In genomic region chr5:79193643-79194042, GRCh38 we compare ENCODE assay signal across 19 cellular contexts. TPM values are rescaled to one million over a fixed set of nuclear protein-coding genes. Genes with fewer than 3 reads are reported as not detected.
A peak's percentile ranks its signal among the peaks of the same experiment; 100 is the strongest.
DNase-seq lines count a peak whose midpoint lies in the region; ATAC-seq and TF ChIP-seq lines count a peak whose summit lies in the region.
"Had no signal": no experiment of that assay in that cellular context is flagged by ENCODE, and none has a peak within 500 bp of the region (broad histone marks: within the 10 kb centered on the region; RNA-seq: fewer than 3 reads in every experiment).

No MANE protein-coding gene starts in this region.

- H3K9ac ChIP-seq in fibroblast of lung (ENCODE audit: insufficient read depth, low read length), result no peak overlapping the region

- no peaks in the 10 kb centered on the region for H4K20me1 ChIP-seq in fibroblast of lung (ENCODE audit: control insufficient read depth, extremely low read depth, insufficient read depth, low read length)

- TF ChIP-seq CTCF in RWPE1 (conservative IDR thresholded peaks at IDR 0.05; ENCODE audit: low read depth) (no peak), fibroblast of lung (conservative IDR thresholded peaks at IDR 0.05 in 1 of 2, IDR thresholded peaks at IDR 0.05 in 1 of 2; ENCODE audit: low read depth in 1 of 2, low read length in 2 of 2) (no peak), gastrocnemius medialis (IDR thresholded peaks at IDR 0.05 in 4 of 5, conservative IDR thresholded peaks at IDR 0.05 in 1 of 5) (no peak)

- DNase-seq in DMS 273 (lab: John Stamatoyannopoulos, UW; ENCODE audit: unreplicated experiment) (peak; percentile 14), DMS 273 treated with DMSO at 0.1 percent for 48 hours (lab: John Stamatoyannopoulos, UW) (no peak), RWPE1 (ENCODE audit: low spot score) (peak; percentile 32), fibroblast of lung (ENCODE audit: low read depth in 2 of 2) (peak; percentile 16 to 20), gastrocnemius medialis (peak; percentile 38 to 48), T-helper 2 cell (no peak)
- no peak for DNase-seq in activated CD4-positive, alpha-beta T cell treated with anti-CD3 and anti-CD28 coated beads, Interleukin-2, amount 50 U/mL, for 48 hours
- DNase-seq: activated CD8-positive, alpha-beta T cell treated with anti-CD3 and anti-CD28 coated beads, Interleukin-2, amount 10 ng/mL, durations not matched to agents 7 days and 5 days; activated effector memory CD4-positive, alpha-beta T cell treated with anti-CD3 and anti-CD28 coated beads, Interleukin-2, amount 50 U/mL, for 16 hours; effector memory CD8-positive, alpha-beta T cell; H7; NCI-H2227 treated with DMSO at 0.1 percent for 48 hours; occipital lobe; Right ventricle myocardium superior; stimulated activated CD4-positive, alpha-beta T cell treated with anti-CD3 and anti-CD28 coated beads, Interleukin-12 subunit alpha, Interleukin-12 subunit beta, amount 100 ng/mL, for 4 hours; T-helper 9 cell had no signal

- H3K79me2 ChIP-seq in fibroblast of lung (ENCODE audit: control insufficient read depth, insufficient read depth, low read length), result no peaks in the 10 kb centered on the region

- H3K9me3 ChIP-seq in fibroblast of lung (ENCODE audit: control insufficient read depth, insufficient read depth, low read depth, low read length) (no peaks in the 10 kb centered on the region), gastrocnemius medialis (no peaks in the 10 kb centered on the region)
- H3K9me3 ChIP-seq: thoracic aorta had no signal

- H3K4me1 ChIP-seq in fibroblast of lung (ENCODE audit: control insufficient read depth, extremely low read depth, insufficient read depth, low read length), result no peaks in the 10 kb centered on the region
- no peaks in the 10 kb centered on the region for H3K4me1 ChIP-seq in gastrocnemius medialis

- in situ Hi-C loops in gastrocnemius medialis (cut with MboI; ENCODE audit: low sequenced_read_pairs in 4 of 4), result no loop called here

- no peak overlapping the region for H3K4me2 ChIP-seq in fibroblast of lung (ENCODE audit: extremely low read depth, insufficient read depth, low read length)

- POLR2A ChIA-PET in RWPE1 (lab: Yijun Ruan, JAX; ENCODE audit: low non-redundant PET), result no interaction called here

- TF ChIP-seq POLR2A in gastrocnemius medialis (IDR thresholded peaks at IDR 0.05), result no peak

- H3K4me3 ChIP-seq in fibroblast of lung (replicated peaks in 1 of 4; ENCODE audit: control extremely low read depth in 1 of 4, insufficient read depth in 1 of 4, low read depth in 3 of 4, low read length in 4 of 4) (no peak overlapping the region), gastrocnemius medialis (no peak overlapping the region)
- H3K4me3 ChIP-seq: lung, thoracic aorta had no signal

- CTCF ChIA-PET in RWPE1 (lab: Yijun Ruan, JAX), result interaction anchor here (0.6 to 0.7 kb wide), 2 partner anchors 47 to 188 kb away, joined by 3 read pairs; no protein-coding TSS in a partner anchor

- ATAC-seq in gastrocnemius medialis, result peak; percentile 92 to 99
- no peak for ATAC-seq in GM21576 (IDR thresholded peaks at IDR 0.05; ENCODE audit: unreplicated experiment)
- ATAC-seq: activated CD8-positive, alpha-beta T cell treated with anti-CD3 and anti-CD28 coated beads, Interleukin-2, amount 10 ng/mL, durations not matched to agents 7 days and 5 days; effector memory CD8-positive, alpha-beta T cell had no signal

- no peaks in the 10 kb centered on the region for H3K36me3 ChIP-seq in fibroblast of lung (ENCODE audit: control insufficient read depth, insufficient read depth, low read length)
- no peaks in the 10 kb centered on the region for H3K36me3 ChIP-seq in gastrocnemius medialis
- H3K36me3 ChIP-seq: thoracic aorta had no signal

- H3K27me3 ChIP-seq in fibroblast of lung (ENCODE audit: control insufficient read depth, insufficient read depth, low read length) (no peaks in the 10 kb centered on the region), gastrocnemius medialis (no peaks in the 10 kb centered on the region)

- intact Hi-C loops in gastrocnemius medialis (cut with DNase I; ENCODE audit: low total_unique reads), result no loop called here

- H3K27ac ChIP-seq in RWPE1, result no peak overlapping the region
- H3K27ac ChIP-seq in fibroblast of lung (ENCODE audit: insufficient read depth, low read length), result no peak overlapping the region
- no peak overlapping the region for H3K27ac ChIP-seq in gastrocnemius medialis
- H3K27ac ChIP-seq: thoracic aorta had no signal

- no peak overlapping the region for H2AFZ ChIP-seq in fibroblast of lung (ENCODE audit: low read length)

RNA-seq across cellular contexts. Expression of gene JMY, which starts 42.3 kb away (rescaled TPM):
- total RNA-seq in fibroblast of lung (19.3 and 27.2 TPM in 2 replicates), gastrocnemius medialis (10 to 100 TPM; 11.4 to 26.7 (median 16.8) TPM)
- polyA plus RNA-seq in fibroblast of lung, result 3.4 and 4.1 TPM in 2 replicates
- 2.3 and 3.0 TPM in 2 replicates for polyA plus RNA-seq in fibroblast of lung (2012)
- 0.67 and 2.2 TPM in 2 replicates for polyA minus RNA-seq in fibroblast of lung (ENCODE audit: low replicate concordance)

Comparison
In these comparisons a context has a peak if more than half of its experiments do, and no peak if none do; other contexts are left out.
1. DNase-seq: peak in DMS 273 (single experiment), RWPE1 (single experiment), fibroblast of lung (2 of 2) and gastrocnemius medialis (2 of 2); none in DMS 273 treated with DMSO at 0.1 percent for 48 hours (single experiment), T-helper 2 cell (0 of 5) and activated CD4-positive, alpha-beta T cell treated with anti-CD3 and anti-CD28 coated beads, Interleukin-2, amount 50 U/mL, for 48 hours (0 of 2).